ENCODE assay signal across 11 cellular contexts in genomic region chr6:19472168-19472567, GRCh38.
DNase-seq lines count a peak whose midpoint lies in the region; TF ChIP-seq lines count a peak whose summit lies in the region.
"Had no signal": no experiment of that assay in that cellular context is flagged by ENCODE, and none has a peak within 500 bp of the region (broad histone marks: within the 10 kb centered on the region; RNA-seq: fewer than 3 reads in every experiment).

No MANE protein-coding gene starts in this region.

- intact Hi-C loops in testis (cut with DNase I; ENCODE audit: low total_unique reads) (no loop called here), ascending aorta (cut with DNase I) (loop anchor here (10.0 kb wide), 1 partner anchor 143 kb away; no protein-coding TSS in a partner anchor)

- H3K27ac ChIP-seq in testis: no peak overlapping the region
- H3K27ac ChIP-seq in ascending aorta: no peak overlapping the region

- no peak overlapping the region for H3K4me3 Mint-ChIP-seq in osteocyte (ENCODE audit: unreplicated experiment)
- H3K4me3 Mint-ChIP-seq: natural killer cell had no signal

- 88 to 93% methylated on average over 4 of the region's 4 CpGs for WGBS in testis, 2 donors

- peak; percentile 28 for TF ChIP-seq CTCF in choroid plexus epithelial cell (conservative IDR thresholded peaks at IDR 0.05; ENCODE audit: low read depth, low read length)
- TF ChIP-seq CTCF in osteocyte (IDR thresholded peaks at IDR 0.05): no peak
- no peak for TF ChIP-seq CTCF in testis (IDR thresholded peaks at IDR 0.05)
- no peak for TF ChIP-seq CTCF in ascending aorta (IDR thresholded peaks at IDR 0.05)

- no peaks in the 10 kb centered on the region for H3K9me3 ChIP-seq in testis
- no peaks in the 10 kb centered on the region for H3K9me3 ChIP-seq in ascending aorta

- H3K27me3 ChIP-seq in testis (no peaks in the 10 kb centered on the region), ascending aorta (no peaks in the 10 kb centered on the region)

- H3K9me3 Mint-ChIP-seq in osteocyte (ENCODE audit: unreplicated experiment): peaks cover 2% of the 10 kb centered on the region

- no peak for TF ChIP-seq POLR2A in testis (IDR thresholded peaks at IDR 0.05)

- DNase-seq in ELR (ENCODE audit: low read depth) (peak; percentile 94), NCI-H226 (peak; percentile 100), choroid plexus epithelial cell (ENCODE audit: low read depth) (peak; percentile 100), osteocyte (ENCODE audit: extremely low spot score, unreplicated experiment) (no peak), testis (no peak), UCSD-AML1 (lab: John Stamatoyannopoulos, UW; ENCODE audit: unreplicated experiment) (no peak), ascending aorta (ENCODE audit: low spot score in 2 of 2) (no peak), NCI-H146 (lab: John Stamatoyannopoulos, UW) (no peak)
- DNase-seq: natural killer cell, NCI-H1417 treated with DMSO at 0.1 percent for 48 hours had no signal

- peak overlapping the region; percentile 65 for H3K27ac Mint-ChIP-seq in osteocyte (ENCODE audit: unreplicated experiment)
- H3K27ac Mint-ChIP-seq: natural killer cell had no signal

- H3K27me3 Mint-ChIP-seq in osteocyte (ENCODE audit: unreplicated experiment): no peaks in the 10 kb centered on the region

- peaks cover 11% of the 10 kb centered on the region for H3K4me1 Mint-ChIP-seq in osteocyte (ENCODE audit: unreplicated experiment)
- H3K4me1 Mint-ChIP-seq: natural killer cell had no signal

- H3K4me1 ChIP-seq in testis (no peaks in the 10 kb centered on the region), ascending aorta (no peaks in the 10 kb centered on the region)

- H3K36me3 Mint-ChIP-seq in osteocyte (ENCODE audit: unreplicated experiment): no peaks in the 10 kb centered on the region
- H3K36me3 Mint-ChIP-seq: natural killer cell had no signal

- H3K4me3 ChIP-seq in choroid plexus epithelial cell (ENCODE audit: low read depth, low read length) (no peak overlapping the region), testis (no peak overlapping the region), ascending aorta (no peak overlapping the region)
- H3K4me3 ChIP-seq: smooth muscle cell had no signal

- no peaks in the 10 kb centered on the region for H3K36me3 ChIP-seq in testis (ENCODE audit: low read depth, missing control alignments)
- H3K36me3 ChIP-seq in ascending aorta: no peaks in the 10 kb centered on the region

Comparison
In these comparisons a context has a peak if more than half of its experiments do, and no peak if none do; other contexts are left out.
1. DNase-seq: peak in ELR (single experiment), NCI-H226 (single experiment) and choroid plexus epithelial cell (single experiment); none in osteocyte (single experiment), testis (single experiment), UCSD-AML1 (single experiment), ascending aorta (0 of 2) and NCI-H146 (single experiment).